ENCODE assay signal across 28 cellular contexts in the genomic region with DNA sequence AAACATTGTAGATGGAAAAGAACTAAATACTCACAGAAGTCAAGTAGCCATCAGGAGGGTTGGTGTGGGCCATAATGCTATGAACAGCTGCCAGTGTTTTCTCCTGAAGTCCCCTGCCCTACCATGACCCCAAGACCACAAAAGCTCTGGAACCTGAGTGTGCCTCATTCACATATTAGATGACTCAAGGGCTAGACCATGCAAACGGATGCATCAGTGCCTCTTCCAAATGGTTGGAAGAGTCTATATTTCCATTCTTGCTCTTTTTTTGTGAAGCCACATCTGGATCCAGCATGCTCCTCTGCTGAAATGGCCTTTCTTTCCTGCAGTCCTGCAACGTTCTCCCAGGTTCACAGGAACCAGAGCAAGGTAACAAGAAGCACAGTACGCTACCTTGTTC.
A peak's percentile ranks its signal among the peaks of the same experiment; 100 is the strongest.
DNase-seq lines count a peak whose midpoint lies in the region; ATAC-seq and TF ChIP-seq lines count a peak whose summit lies in the region.
"Had no signal": no experiment of that assay in that cellular context is flagged by ENCODE, and none has a peak within 500 bp of the region (broad histone marks: within the 10 kb centered on the region; RNA-seq: fewer than 3 reads in every experiment).

No MANE protein-coding gene starts in this region.

- no peak overlapping the region for H3K27ac Mint-ChIP-seq in MCF 10A (ENCODE audit: low read depth, unreplicated experiment)
- H3K27ac Mint-ChIP-seq: effector memory CD8-positive, alpha-beta T cell; nephron; stimulated activated effector memory CD8-positive, alpha-beta T cell treated with anti-CD3 and anti-CD28 coated beads, Interleukin-12 subunit alpha, Interleukin-12 subunit beta, amount 100 ng/mL, for 72 hours; WTC11 had no signal

- H3K27me3 ChIP-seq in Karpas-422 (ENCODE audit: low read length) (no peaks in the 10 kb centered on the region), smooth muscle cell (ENCODE audit: low read depth) (no peaks in the 10 kb centered on the region)
- H3K27me3 ChIP-seq: SJSA1, testis, vagina had no signal

- 53% methylated on average over 3 of the region's 3 CpGs for WGBS in smooth muscle cell (ENCODE audit: low lambda C conversion rate)

- no peaks in the 10 kb centered on the region for H3K4me1 Mint-ChIP-seq in MCF 10A (ENCODE audit: insufficient read depth, unreplicated experiment)
- H3K4me1 Mint-ChIP-seq: stimulated activated effector memory CD8-positive, alpha-beta T cell treated with anti-CD3 and anti-CD28 coated beads, Interleukin-12 subunit alpha, Interleukin-12 subunit beta, amount 100 ng/mL, for 72 hours; T-helper 17 cell; WTC11 had no signal

- no peaks in the 10 kb centered on the region for H3K27me3 Mint-ChIP-seq in MCF 10A (ENCODE audit: insufficient read depth, unreplicated experiment)
- H3K27me3 Mint-ChIP-seq: brain, T-helper 17 cell had no signal

- no peaks in the 10 kb centered on the region for H3K9me2 ChIP-seq in Karpas-422 (replicated peaks; ENCODE audit: insufficient read depth, low read length)

- intact Hi-C loops in MCF 10A (cut with micrococcal nuclease): no loop called here

- peak overlapping the region; percentile 99 for H3K27ac ChIP-seq in Karpas-422 (ENCODE audit: low read length)
- H3K27ac ChIP-seq in smooth muscle cell (ENCODE audit: low read depth): no peak overlapping the region
- H3K27ac ChIP-seq: left ventricle myocardium inferior, SJSA1, testis, vagina had no signal

- no peaks in the 10 kb centered on the region for H3K9me3 Mint-ChIP-seq in MCF 10A (ENCODE audit: unreplicated experiment)
- H3K9me3 Mint-ChIP-seq: effector memory CD8-positive, alpha-beta T cell; nephron; stimulated activated effector memory CD8-positive, alpha-beta T cell treated with anti-CD3 and anti-CD28 coated beads, Interleukin-12 subunit alpha, Interleukin-12 subunit beta, amount 100 ng/mL, for 72 hours had no signal

- no peaks in the 10 kb centered on the region for H3K36me3 Mint-ChIP-seq in MCF 10A (ENCODE audit: insufficient read depth, unreplicated experiment)
- H3K36me3 Mint-ChIP-seq: brain; stimulated activated effector memory CD8-positive, alpha-beta T cell treated with anti-CD3 and anti-CD28 coated beads, Interleukin-12 subunit alpha, Interleukin-12 subunit beta, amount 100 ng/mL, for 72 hours; WTC11 had no signal

- no peaks in the 10 kb centered on the region for H3F3A ChIP-seq in smooth muscle cell (ENCODE audit: low read depth)

- no peak overlapping the region for H3K4me3 Mint-ChIP-seq in MCF 10A (ENCODE audit: unreplicated experiment)
- H3K4me3 Mint-ChIP-seq: effector memory CD8-positive, alpha-beta T cell; nephron; stimulated activated effector memory CD8-positive, alpha-beta T cell treated with anti-CD3 and anti-CD28 coated beads, Interleukin-12 subunit alpha, Interleukin-12 subunit beta, amount 100 ng/mL, for 72 hours; T-helper 17 cell; WTC11 had no signal

- no peak for ATAC-seq in HG02642 (IDR thresholded peaks at IDR 0.05; ENCODE audit: poor library complexity, unreplicated experiment)
- no peak for ATAC-seq in GM21825 (IDR thresholded peaks at IDR 0.05; ENCODE audit: unreplicated experiment)
- ATAC-seq: effector memory CD8-positive, alpha-beta T cell; esophagus mucosa; HepG2; Panc1; T-helper 17 cell; WTC11 had no signal

- H3K4me2 ChIP-seq in Karpas-422 (ENCODE audit: low read depth, low read length, poor library complexity, severe bottlenecking): peak overlapping the region; percentile 83
- no peak overlapping the region for H3K4me2 ChIP-seq in smooth muscle cell

- no peak for TF ChIP-seq CTCF in choroid plexus epithelial cell (conservative IDR thresholded peaks at IDR 0.05; ENCODE audit: low read depth, low read length)
- TF ChIP-seq CTCF in smooth muscle cell (IDR thresholded peaks at IDR 0.05; ENCODE audit: borderline replicate concordance, insufficient read depth, poor library complexity, severe bottlenecking): no peak
- TF ChIP-seq CTCF in MCF 10A (IDR thresholded peaks at IDR 0.05; ENCODE audit: unreplicated experiment): no peak

- POLR2A ChIA-PET in MCF 10A (lab: Yijun Ruan, JAX): interaction anchor here (0.7 kb wide), 1 partner anchor 148 kb away, joined by 3 read pairs; no protein-coding TSS in a partner anchor

- peak overlapping the region; percentile 76 for H3K9ac ChIP-seq in Karpas-422 (ENCODE audit: low read length)
- H3K9ac ChIP-seq in smooth muscle cell (ENCODE audit: low read depth): no peak overlapping the region

- H3K9me3 ChIP-seq in Karpas-422 (ENCODE audit: low read length): no peaks in the 10 kb centered on the region
- no peaks in the 10 kb centered on the region for H3K9me3 ChIP-seq in smooth muscle cell (replicated peaks; ENCODE audit: low read depth)
- H3K9me3 ChIP-seq: left ventricle myocardium inferior, SJSA1, testis, vagina had no signal

- DNase-seq in EL (peak; percentile 50), Karpas-422 (no peak), choroid plexus epithelial cell (ENCODE audit: low read depth) (peak; percentile 14), kidney tubule cell (ENCODE audit: low spot score) (peak; percentile 38), smooth muscle cell (lab: John Stamatoyannopoulos, UW; ENCODE audit: unreplicated experiment) (no peak), MCF 10A (ENCODE audit: unreplicated experiment) (no peak)
- DNase-seq: activated CD4-positive, alpha-beta T cell treated with anti-CD3 and anti-CD28 coated beads, Interleukin-2, amount 50 U/mL, for 48 hours; activated effector memory CD4-positive, alpha-beta T cell treated with anti-CD3 and anti-CD28 coated beads, Interleukin-2, amount 50 U/mL, for 16 hours; C1 segment of cervical spinal cord; effector memory CD8-positive, alpha-beta T cell; head of caudate nucleus; left ventricle myocardium inferior; NCI-H1417 treated with DMSO at 0.1 percent for 48 hours; NCI-H510A treated with DMSO at 0.1 percent for 48 hours; NK-92 treated with Interleukin-12 subunit alpha and Interleukin-12 subunit beta, amount 100 ng/mL, for 24 hours; T-helper 17 cell; testis had no signal

- no peaks in the 10 kb centered on the region for H3K79me2 ChIP-seq in Karpas-422 (ENCODE audit: low read length)
- H3K79me2 ChIP-seq in smooth muscle cell (ENCODE audit: low read depth): no peaks in the 10 kb centered on the region

- H3K36me3 ChIP-seq in Karpas-422 (ENCODE audit: insufficient read depth, low read length) (no peaks in the 10 kb centered on the region), smooth muscle cell (ENCODE audit: low read depth) (no peaks in the 10 kb centered on the region)
- H3K36me3 ChIP-seq: left ventricle myocardium inferior, SJSA1, vagina had no signal

- H3K4me1 ChIP-seq in Karpas-422 (ENCODE audit: low read length): peaks cover 79% of the 10 kb centered on the region
- no peaks in the 10 kb centered on the region for H3K4me1 ChIP-seq in smooth muscle cell (ENCODE audit: low read depth)
- H3K4me1 ChIP-seq: left ventricle myocardium inferior, SJSA1, testis had no signal

- BruUV-seq in MCF 10A (replicated peaks; lab: Mats Ljungman, UMichigan): no TSS peak

- H3K4me3 ChIP-seq in Karpas-422 (ENCODE audit: low read length) (peak overlapping the region; percentile 27; the same call in 1 of the 2 replicates), choroid plexus epithelial cell (ENCODE audit: low read depth, low read length) (no peak overlapping the region), smooth muscle cell (no peak overlapping the region)
- H3K4me3 ChIP-seq: left ventricle myocardium inferior, SJSA1, testis, vagina had no signal

- H4K20me1 ChIP-seq in Karpas-422 (ENCODE audit: insufficient read depth, low read depth, low read length) (no peaks in the 10 kb centered on the region), smooth muscle cell (ENCODE audit: low read depth) (no peaks in the 10 kb centered on the region)

- H2AFZ ChIP-seq in Karpas-422 (ENCODE audit: low read length) (no peak overlapping the region), smooth muscle cell (ENCODE audit: low read depth) (no peak overlapping the region)

- CTCF ChIA-PET in MCF 10A (lab: Yijun Ruan, JAX): interaction anchor here (0.6 to 18.0 kb wide), 7 partner anchors 23 to 380 kb away, joined by 3 to 315 read pairs (median 3); no protein-coding TSS in a partner anchor

Comparison
In these comparisons a context has a peak if more than half of its experiments do, and no peak if none do; other contexts are left out.
1. DNase-seq: peak in EL (single experiment), choroid plexus epithelial cell (single experiment) and kidney tubule cell (single experiment); none in Karpas-422 (single experiment), smooth muscle cell (single experiment) and MCF 10A (single experiment).